25 cellular contexts compared by ENCODE assay signal in genomic region chr16:72969812-72970211, GRCh38.
DNase-seq lines count a peak whose midpoint lies in the region; TF ChIP-seq lines count a peak whose summit lies in the region.
"Had no signal": no experiment of that assay in that cellular context is flagged by ENCODE, and none has a peak within 500 bp of the region (broad histone marks: within the 10 kb centered on the region; RNA-seq: fewer than 3 reads in every experiment).

No MANE protein-coding gene starts in this region.

- H3K36me3 ChIP-seq in prostate gland (no peaks in the 10 kb centered on the region), thyroid gland (no peaks in the 10 kb centered on the region), brain microvascular endothelial cell (replicated peaks) (no peaks in the 10 kb centered on the region)

- no peaks in the 10 kb centered on the region for H3K27me3 ChIP-seq in prostate gland (replicated peaks; ENCODE audit: insufficient read depth)
- no peaks in the 10 kb centered on the region for H3K27me3 ChIP-seq in thyroid gland
- H3K27me3 ChIP-seq in brain microvascular endothelial cell (replicated peaks) = no peaks in the 10 kb centered on the region
- H3K27me3 ChIP-seq: BE2C had no signal

- H3K36me3 Mint-ChIP-seq in mesothelial cell of epicardium = peaks cover 13% of the 10 kb centered on the region
- H3K36me3 Mint-ChIP-seq: CD8-positive, alpha-beta memory T cell had no signal

- H3K4me3 ChIP-seq in prostate gland = no peak overlapping the region
- no peak overlapping the region for H3K4me3 ChIP-seq in thyroid gland (replicated peaks in 1 of 3)
- H3K4me3 ChIP-seq in brain microvascular endothelial cell (ENCODE audit: low read depth, low read length) = no peak overlapping the region
- H3K4me3 ChIP-seq: GM23248 had no signal

- DNase-seq in NCI-H510A treated with DMSO at 0.1 percent for 48 hours (lab: John Stamatoyannopoulos, UW) (peak; percentile 16), NCI-H510A (lab: John Stamatoyannopoulos, UW) (no peak), mesothelial cell of epicardium (ENCODE audit: low spot score in 2 of 2, unreplicated experiment in 2 of 2) (no peak), prostate gland (ENCODE audit: low spot score) (no peak), thyroid gland (no peak), HuH-7.5 (ENCODE audit: low spot score) (no peak), anterior cingulate cortex (lab: John Stamatoyannopoulos, UW) (no peak), brain microvascular endothelial cell (no peak)
- DNase-seq: ACHN; BE2C; CD8-positive, alpha-beta memory T cell; DMS 273 treated with DMSO at 0.1 percent for 48 hours; GM23248; Karpas-422; NCI-H1092 treated with DMSO at 0.1 percent for 48 hours; NCI-H1436; NCI-H187 treated with DMSO at 0.1 percent for 48 hours; NCI-H2107; NCI-H446; NCI-H526 treated with DMSO at 0.1 percent for 48 hours; Right ventricle myocardium superior; RPMI8226 had no signal

- no peaks in the 10 kb centered on the region for H3K27me3 Mint-ChIP-seq in mesothelial cell of epicardium (ENCODE audit: low read depth)

- intact Hi-C loops in prostate gland (cut with DNase I) = no loop called here
- intact Hi-C loops in thyroid gland (cut with DNase I) = no loop called here

- H3K4me1 Mint-ChIP-seq in mesothelial cell of epicardium = peaks cover 30% of the 10 kb centered on the region
- H3K4me1 Mint-ChIP-seq: CD8-positive, alpha-beta memory T cell had no signal

- TF ChIP-seq POLR2A in prostate gland (IDR thresholded peaks at IDR 0.05) = no peak
- TF ChIP-seq POLR2A in thyroid gland (IDR thresholded peaks at IDR 0.05) = no peak

- H3K4me1 ChIP-seq in prostate gland (replicated peaks) = peaks cover 15% of the 10 kb centered on the region
- peaks cover 26 to 28% of the 10 kb centered on the region in 2 donors for H3K4me1 ChIP-seq in thyroid gland

- H3K27ac ChIP-seq in prostate gland (peak overlapping the region; percentile 50 to 69), thyroid gland (peak overlapping the region in 2 of 3 donors; percentile 8 to 34), brain microvascular endothelial cell (no peak overlapping the region)
- H3K27ac ChIP-seq: 22Rv1, GM23248, HL-60 had no signal

- no peak overlapping the region for H3K4me3 Mint-ChIP-seq in mesothelial cell of epicardium
- H3K4me3 Mint-ChIP-seq: CD14-positive monocyte; CD8-positive, alpha-beta memory T cell had no signal

- in situ Hi-C loops in brain microvascular endothelial cell (cut with HindIII; ENCODE audit: low pct_ligation_motif_present, low sequenced_read_pairs) = no loop called here

- no peaks in the 10 kb centered on the region for H3K9me3 Mint-ChIP-seq in mesothelial cell of epicardium
- H3K9me3 Mint-ChIP-seq: CD14-positive monocyte had no signal

- 86% methylated on average over 9 of the region's 9 CpGs for WGBS in prostate gland
- 87 to 89% methylated on average over 9 of the region's 9 CpGs for WGBS in thyroid gland, 2 donors

- TF ChIP-seq CTCF in mesothelial cell of epicardium (IDR thresholded peaks at IDR 0.05; ENCODE audit: unreplicated experiment) (no peak), prostate gland (IDR thresholded peaks at IDR 0.05) (no peak), thyroid gland (IDR thresholded peaks at IDR 0.05) (no peak), brain microvascular endothelial cell (IDR thresholded peaks at IDR 0.05; ENCODE audit: low read depth, low read length, missing control alignments) (no peak)

- H3K9me3 ChIP-seq in prostate gland = no peaks in the 10 kb centered on the region
- H3K9me3 ChIP-seq in thyroid gland = no peaks in the 10 kb centered on the region
- H3K9me3 ChIP-seq: BE2C had no signal

- H3K27ac Mint-ChIP-seq in mesothelial cell of epicardium = peak overlapping the region; percentile 10
- H3K27ac Mint-ChIP-seq: CD8-positive, alpha-beta memory T cell had no signal
